ENCODE assay signal across 9 cellular contexts in the genomic region with DNA sequence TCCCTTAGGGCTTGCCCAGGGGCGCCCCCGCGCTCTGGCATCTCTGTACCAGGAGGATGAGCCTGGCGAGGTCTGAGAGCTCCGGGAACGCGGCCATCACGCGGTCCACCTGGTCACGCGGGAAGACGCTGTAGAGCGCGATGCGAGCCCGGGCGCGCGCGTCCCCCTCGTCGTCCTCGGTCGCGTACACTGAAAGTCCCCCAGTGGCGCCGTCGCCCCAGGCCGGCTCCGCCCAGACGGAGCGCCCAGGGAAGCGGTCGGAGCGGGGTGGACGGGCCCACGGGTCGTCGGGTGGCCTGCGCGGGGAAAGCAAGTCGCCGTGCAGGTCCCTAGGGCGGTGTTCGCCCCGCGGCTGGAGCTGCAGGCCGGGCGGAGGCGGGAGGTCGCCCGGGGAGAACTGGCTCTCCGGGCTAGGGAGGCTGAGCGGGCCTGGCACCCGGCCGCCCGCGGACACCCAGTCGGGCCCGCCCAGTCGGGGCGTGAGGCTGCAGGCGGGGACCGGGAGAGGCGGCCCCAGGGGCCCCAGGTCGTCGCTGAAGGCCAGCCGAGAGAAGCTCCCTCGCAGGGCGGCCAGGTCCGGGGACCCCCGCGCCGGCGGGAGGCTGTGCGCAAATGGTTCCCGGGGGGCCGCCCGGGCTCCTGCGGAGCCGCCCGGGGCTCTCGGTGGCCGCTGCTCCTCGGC. TPM values are rescaled to one million over a fixed set of nuclear protein-coding genes. Genes with fewer than 3 reads are reported as not detected.
DNase-seq lines count a peak whose midpoint lies in the region; ATAC-seq and TF ChIP-seq lines count a peak whose summit lies in the region.
"Had no signal": no experiment of that assay in that cellular context is flagged by ENCODE, and none has a peak within 500 bp of the region (broad histone marks: within the 10 kb centered on the region; RNA-seq: fewer than 3 reads in every experiment).

No MANE protein-coding gene starts in this region.

- H3K4me1 Mint-ChIP-seq in activated naive CD4-positive, alpha-beta T cell treated with anti-CD3 and anti-CD28 coated beads, Interleukin-2, amount 10 ng/mL, durations not matched to agents 7 days and 5 days, result peaks cover 10% of the 10 kb centered on the region
- H3K4me1 Mint-ChIP-seq in naive B cell, result peaks cover 9 to 28% (median 19%) of the 10 kb centered on the region in 3 donors

- no peak for TF ChIP-seq CTCF in upper lobe of right lung (IDR thresholded peaks at IDR 0.05)

- H3K9me3 ChIP-seq in esophagus (ENCODE audit: control insufficient read depth in 2 of 2, insufficient read depth in 1 of 2, low read depth in 1 of 2, low read length in 1 of 2) (no peaks in the 10 kb centered on the region), upper lobe of right lung (no peaks in the 10 kb centered on the region)
- H3K9me3 ChIP-seq: SJSA1 had no signal

- ATAC-seq in naive B cell (ENCODE audit: low read depth in 2 of 2) (peak in 1 of 2 donors; percentile 13), upper lobe of right lung (peak; percentile 59), HG03139 (IDR thresholded peaks at IDR 0.05; ENCODE audit: unreplicated experiment) (no peak), GM18498 (IDR thresholded peaks at IDR 0.05; ENCODE audit: unreplicated experiment) (no peak)

- H3K27ac ChIP-seq in esophagus (ENCODE audit: low read depth in 2 of 2, low read length in 1 of 2) (no peak overlapping the region), upper lobe of right lung (peak overlapping the region; percentile 47)
- H3K27ac ChIP-seq: SJSA1 had no signal

- peaks cover 10% of the 10 kb centered on the region for H3K36me3 Mint-ChIP-seq in activated naive CD4-positive, alpha-beta T cell treated with anti-CD3 and anti-CD28 coated beads, Interleukin-2, amount 10 ng/mL, durations not matched to agents 7 days and 5 days
- H3K36me3 Mint-ChIP-seq in naive B cell, result peaks cover 0 to 7% of the 10 kb centered on the region in 2 donors

- peak overlapping the region; percentile 35 for H3K4me3 Mint-ChIP-seq in activated naive CD4-positive, alpha-beta T cell treated with anti-CD3 and anti-CD28 coated beads, Interleukin-2, amount 10 ng/mL, durations not matched to agents 7 days and 5 days
- H3K4me3 Mint-ChIP-seq in naive B cell, result peak overlapping the region in 5 of 8 donors; percentile 12 to 57 (median 33)

- no peak for DNase-seq in activated naive CD4-positive, alpha-beta T cell treated with anti-CD3 and anti-CD28 coated beads, Interleukin-2, amount 10 ng/mL, durations not matched to agents 7 days and 5 days
- no peak for DNase-seq in activated naive CD4-positive, alpha-beta T cell treated with Interleukin-2 at 50 U/mL for 16 hours
- no peak for DNase-seq in naive B cell
- peak; percentile 81 for DNase-seq in upper lobe of right lung
- no peak for DNase-seq in activated CD4-positive, alpha-beta T cell treated with anti-CD3 and anti-CD28 coated beads, Interleukin-2, amount 50 U/mL, for 1 hour

- 12 to 17% methylated on average over 54 to 85 of the region's 85 CpGs for WGBS in esophagus, 2 donors

- no peaks in the 10 kb centered on the region for H3K27me3 Mint-ChIP-seq in activated naive CD4-positive, alpha-beta T cell treated with anti-CD3 and anti-CD28 coated beads, Interleukin-2, amount 10 ng/mL, durations not matched to agents 7 days and 5 days
- H3K27me3 Mint-ChIP-seq in naive B cell, result no peaks in the 10 kb centered on the region

- intact Hi-C loops in upper lobe of right lung (cut with DNase I), result no loop called here

- H3K4me1 ChIP-seq in esophagus (ENCODE audit: control insufficient read depth in 2 of 2, insufficient read depth in 2 of 2, low read length in 1 of 2) (peaks cover 4 to 19% of the 10 kb centered on the region in 2 donors), upper lobe of right lung (peaks cover 39% of the 10 kb centered on the region)

- H3K4me3 ChIP-seq in esophagus (ENCODE audit: low read depth in 1 of 2, low read length in 2 of 2), result peak overlapping the region; percentile 32 to 35
- peak overlapping the region; percentile 56 for H3K4me3 ChIP-seq in upper lobe of right lung
- H3K4me3 ChIP-seq: SJSA1 had no signal

- H3K27me3 ChIP-seq in esophagus (ENCODE audit: control insufficient read depth in 1 of 2, insufficient read depth in 2 of 2, low read length in 2 of 2), result no peaks in the 10 kb centered on the region
- peaks cover 10% of the 10 kb centered on the region for H3K27me3 ChIP-seq in upper lobe of right lung
- H3K27me3 ChIP-seq: SJSA1 had no signal

- no peak overlapping the region for H3K27ac Mint-ChIP-seq in activated naive CD4-positive, alpha-beta T cell treated with anti-CD3 and anti-CD28 coated beads, Interleukin-2, amount 10 ng/mL, durations not matched to agents 7 days and 5 days
- peak overlapping the region in 3 of 6 donors; percentile 9 to 79 (median 56) for H3K27ac Mint-ChIP-seq in naive B cell

- CTCF ChIA-PET in activated naive CD4-positive, alpha-beta T cell treated with anti-CD3 and anti-CD28 coated beads, Interleukin-2, amount 10 ng/mL, durations not matched to agents 7 days and 5 days (lab: Charles Lee), result interaction anchor here (0.8 kb wide), 1 partner anchor 66 kb away, joined by 3 read pairs; no protein-coding TSS in a partner anchor

- H3K36me3 ChIP-seq in esophagus (ENCODE audit: control insufficient read depth in 2 of 2, insufficient read depth in 2 of 2, low read length in 1 of 2), result no peaks in the 10 kb centered on the region
- no peaks in the 10 kb centered on the region for H3K36me3 ChIP-seq in upper lobe of right lung
- H3K36me3 ChIP-seq: SJSA1 had no signal

- no peaks in the 10 kb centered on the region for H3K9me3 Mint-ChIP-seq in activated naive CD4-positive, alpha-beta T cell treated with anti-CD3 and anti-CD28 coated beads, Interleukin-2, amount 10 ng/mL, durations not matched to agents 7 days and 5 days
- no peaks in the 10 kb centered on the region for H3K9me3 Mint-ChIP-seq in naive B cell

RNA-seq across cellular contexts. Expression of a gene that starts 34.0 kb away (rescaled TPM):
- under 1 TPM; 0.20 to 0.29 TPM for polyA plus RNA-seq in esophagus
- 1 to 10 TPM; 4.7 to 9.2 (median 7.3) TPM for polyA plus RNA-seq in naive B cell (ENCODE audit: low read depth in 6 of 6)
- 2.1 TPM for total RNA-seq in upper lobe of right lung
- total RNA-seq: SJSA1 had no signal

RNA-seq across cellular contexts. Expression of a gene that starts 50.8 kb away (rescaled TPM):
- under 1 TPM in 1 of 2 donors, not detected in 1; 0.24 TPM for polyA plus RNA-seq in esophagus
- polyA plus RNA-seq in naive B cell (ENCODE audit: low read depth in 6 of 6), result 1 to 10 TPM in 2 of 6 donors, under 1 TPM in 3, not detected in 1; 0.26 to 1.6 (median 0.85) TPM
- 2.5 TPM for total RNA-seq in upper lobe of right lung

Comparison
In these comparisons a context has a peak if more than half of its experiments do, and no peak if none do; other contexts are left out.
1. RNA of a gene that starts 34.0 kb away (polyA plus RNA-seq): 4.7 to 9.2 TPM in naive B cell; 0.20 to 0.29 TPM in esophagus; every median in the first group is over 4 times any median in the second.